ENCODE assay signal across 11 cellular contexts in the genomic region with DNA sequence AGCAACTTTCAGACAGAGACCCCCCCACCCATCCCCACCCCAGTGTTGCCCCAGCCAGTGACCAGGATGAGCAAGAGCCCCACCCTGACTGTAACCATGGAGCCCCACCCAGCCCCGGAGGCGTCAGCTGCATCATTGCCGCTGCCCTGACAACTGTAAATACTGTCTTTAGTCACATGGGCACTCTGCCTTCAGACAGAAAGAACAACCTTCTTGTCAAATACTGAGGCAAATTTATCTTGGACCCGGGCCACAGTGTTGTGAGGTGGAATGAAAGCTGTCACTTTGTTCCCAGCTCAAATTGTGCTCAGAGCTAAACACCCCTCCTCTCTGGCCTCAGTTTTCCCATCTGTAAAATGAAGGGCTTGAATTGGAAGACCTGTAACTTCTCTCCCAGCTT. TPM values are rescaled to one million over a fixed set of nuclear protein-coding genes. Genes with fewer than 3 reads are reported as not detected.
DNase-seq lines count a peak whose midpoint lies in the region; ATAC-seq and TF ChIP-seq lines count a peak whose summit lies in the region.
"Had no signal": no experiment of that assay in that cellular context is flagged by ENCODE, and none has a peak within 500 bp of the region (broad histone marks: within the 10 kb centered on the region; RNA-seq: fewer than 3 reads in every experiment).

No MANE protein-coding gene starts in this region.

- in situ Hi-C loops in G401 (cut with HindIII; ENCODE audit: low sequenced_read_pairs), result no loop called here

- no peaks in the 10 kb centered on the region for H3K9me3 ChIP-seq in prostate gland
- H3K9me3 ChIP-seq: esophagus squamous epithelium had no signal

- TF ChIP-seq POLR2A in prostate gland (IDR thresholded peaks at IDR 0.05), result no peak

- H3K27me3 ChIP-seq in prostate gland (replicated peaks; ENCODE audit: insufficient read depth), result no peaks in the 10 kb centered on the region

- H3K4me1 ChIP-seq in prostate gland (replicated peaks), result peaks cover 3% of the 10 kb centered on the region

- H3K4me3 ChIP-seq in choroid plexus epithelial cell (ENCODE audit: low read depth, low read length) (no peak overlapping the region), prostate gland (no peak overlapping the region)
- H3K4me3 ChIP-seq: esophagus squamous epithelium had no signal

- H3K4me3 Mint-ChIP-seq in stimulated activated effector memory CD8-positive, alpha-beta T cell treated with anti-CD3 and anti-CD28 coated beads, Interleukin-12 subunit alpha, Interleukin-12 subunit beta, amount 100 ng/mL, for 72 hours, result no peak overlapping the region

- no peaks in the 10 kb centered on the region for H3K36me3 Mint-ChIP-seq in stimulated activated effector memory CD8-positive, alpha-beta T cell treated with anti-CD3 and anti-CD28 coated beads, Interleukin-12 subunit alpha, Interleukin-12 subunit beta, amount 100 ng/mL, for 72 hours

- no peaks in the 10 kb centered on the region for H3K9me3 Mint-ChIP-seq in stimulated activated effector memory CD8-positive, alpha-beta T cell treated with anti-CD3 and anti-CD28 coated beads, Interleukin-12 subunit alpha, Interleukin-12 subunit beta, amount 100 ng/mL, for 72 hours

- DNase-seq in DMS53 (lab: John Stamatoyannopoulos, UW) (peak; percentile 26), DMS53 treated with DMSO at 0.1 percent for 48 hours (lab: John Stamatoyannopoulos, UW; ENCODE audit: unreplicated experiment) (no peak), NCI-H345 treated with DMSO at 0.1 percent for 48 hours (lab: John Stamatoyannopoulos, UW; ENCODE audit: unreplicated experiment) (peak; percentile 52), choroid plexus epithelial cell (ENCODE audit: low read depth) (peak; percentile 74), prostate gland (ENCODE audit: low spot score) (peak; percentile 86), G401 (ENCODE audit: low spot score) (no peak)
- DNase-seq in stimulated activated effector memory CD8-positive, alpha-beta T cell treated with anti-CD3 and anti-CD28 coated beads, Interleukin-12 subunit alpha, Interleukin-12 subunit beta, amount 100 ng/mL, for 72 hours (ENCODE audit: low spot score in 2 of 2), result no peak
- DNase-seq: 8988T, esophagus squamous epithelium, OCI-M1 had no signal

- no peak overlapping the region for H3K27ac ChIP-seq in prostate gland
- H3K27ac ChIP-seq: esophagus squamous epithelium had no signal

- intact Hi-C loops in prostate gland (cut with DNase I), result loop anchor here (10.0 kb wide), 3 partner anchors 612 to 1102 kb away; no protein-coding TSS in a partner anchor

- H3K27ac Mint-ChIP-seq in stimulated activated effector memory CD8-positive, alpha-beta T cell treated with anti-CD3 and anti-CD28 coated beads, Interleukin-12 subunit alpha, Interleukin-12 subunit beta, amount 100 ng/mL, for 72 hours, result no peak overlapping the region

- 32% methylated on average over 4 of the region's 4 CpGs for WGBS in prostate gland

- H3K36me3 ChIP-seq in prostate gland, result no peaks in the 10 kb centered on the region
- H3K36me3 ChIP-seq: esophagus squamous epithelium had no signal

- TF ChIP-seq CTCF in choroid plexus epithelial cell (conservative IDR thresholded peaks at IDR 0.05; ENCODE audit: low read depth, low read length) (no peak), prostate gland (IDR thresholded peaks at IDR 0.05) (no peak)

- ATAC-seq in stimulated activated effector memory CD8-positive, alpha-beta T cell treated with anti-CD3 and anti-CD28 coated beads, Interleukin-12 subunit alpha, Interleukin-12 subunit beta, amount 100 ng/mL, for 72 hours, result no peak
- no peak for ATAC-seq in HG03342 (IDR thresholded peaks at IDR 0.05; ENCODE audit: unreplicated experiment)

- peaks cover 28% of the 10 kb centered on the region for H3K4me1 Mint-ChIP-seq in stimulated activated effector memory CD8-positive, alpha-beta T cell treated with anti-CD3 and anti-CD28 coated beads, Interleukin-12 subunit alpha, Interleukin-12 subunit beta, amount 100 ng/mL, for 72 hours

RNA-seq across cellular contexts. Expression of a gene that starts 23.8 kb away (rescaled TPM):
- 1 to 10 TPM; 6.6 to 7.9 TPM for total RNA-seq in prostate gland
- total RNA-seq in G401 (2014; rRNA removed; shearing (Covaris generic)), result 14.0 and 15.0 TPM in 2 replicates

RNA-seq across cellular contexts. Expression of a gene that starts 24.0 kb away (rescaled TPM):
- 10 to 100 TPM; 31.6 to 61.6 TPM for total RNA-seq in prostate gland
- total RNA-seq in G401 (2014; rRNA removed; shearing (Covaris generic)), result 148 and 156 TPM in 2 replicates

RNA-seq across cellular contexts. Expression of a gene that starts 40.5 kb away (rescaled TPM):
- total RNA-seq in prostate gland, result 10 to 100 TPM in 1 of 2 donors, 1 to 10 TPM in 1; 6.8 to 57.9 TPM
- total RNA-seq in G401 (2014; rRNA removed; shearing (Covaris generic)), result 0.85 and 1.4 TPM in 2 replicates

RNA-seq across cellular contexts. Expression of a gene that starts 51.1 kb away (rescaled TPM):
- 10 to 100 TPM; 46.8 to 84.7 TPM for total RNA-seq in prostate gland
- 11.9 and 16.5 TPM in 2 replicates for total RNA-seq in G401 (2014; rRNA removed; shearing (Covaris generic))

Comparison
In these comparisons a context has a peak if more than half of its experiments do, and no peak if none do; other contexts are left out.
1. DNase-seq: peak in DMS53 (single experiment), NCI-H345 treated with DMSO at 0.1 percent for 48 hours (single experiment), choroid plexus epithelial cell (single experiment) and prostate gland (single experiment); none in DMS53 treated with DMSO at 0.1 percent for 48 hours (single experiment), G401 (single experiment) and stimulated activated effector memory CD8-positive, alpha-beta T cell treated with anti-CD3 and anti-CD28 coated beads, Interleukin-12 subunit alpha, Interleukin-12 subunit beta, amount 100 ng/mL, for 72 hours (0 of 2).